In the genomic region with DNA sequence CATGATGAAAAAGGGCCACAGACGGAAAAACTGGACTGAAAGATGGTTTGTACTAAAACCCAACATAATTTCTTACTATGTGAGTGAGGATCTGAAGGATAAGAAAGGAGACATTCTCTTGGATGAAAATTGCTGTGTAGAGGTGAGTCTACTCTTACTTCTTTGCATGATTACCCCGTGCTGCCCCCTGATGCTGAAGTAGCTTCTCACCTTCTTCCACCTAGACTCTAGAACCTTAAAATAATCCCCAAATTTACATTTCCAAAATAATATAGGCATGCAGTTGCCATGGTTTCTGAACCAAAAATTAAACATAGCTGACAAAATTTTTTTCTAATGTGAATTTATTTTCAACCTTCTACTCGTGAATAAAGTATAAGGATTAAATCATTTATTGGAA, we compare ENCODE assay signal across 12 cellular contexts.
DNase-seq lines count a peak whose midpoint lies in the region; ATAC-seq and TF ChIP-seq lines count a peak whose summit lies in the region.
"Had no signal": no experiment of that assay in that cellular context is flagged by ENCODE, and none has a peak within 500 bp of the region (broad histone marks: within the 10 kb centered on the region; RNA-seq: fewer than 3 reads in every experiment).

No MANE protein-coding gene starts in this region.

- peak overlapping the region; percentile 85 for H3K27ac ChIP-seq in Karpas-422 (ENCODE audit: low read length)

- CTCF ChIA-PET in activated B cell treated with CpG ODN at 0.5 μM for 24 hours (lab: Charles Lee): interaction anchor here (1.4 to 2.1 kb wide), 4 partner anchors 11 to 193 kb away, joined by 3 to 11 read pairs (median 7); no protein-coding TSS in a partner anchor

- H3K9me2 ChIP-seq in Karpas-422 (replicated peaks; ENCODE audit: insufficient read depth, low read length): no peaks in the 10 kb centered on the region

- H3K4me2 ChIP-seq in Karpas-422 (ENCODE audit: low read depth, low read length, poor library complexity, severe bottlenecking): peak overlapping the region; percentile 52

- POLR2A ChIA-PET in activated B cell treated with CpG ODN at 0.5 μM for 24 hours (lab: Charles Lee): interaction anchor here (0.7 to 3.4 kb wide), 5 partner anchors 11 to 82 kb away, joined by 3 to 22 read pairs (median 6); partner anchors contain the start of gene SWAP70

- no peak for DNase-seq in GM06990 (ENCODE audit: extremely low read depth, insufficient read length)
- DNase-seq in Karpas-422: peak; percentile 85
- no peak for DNase-seq in activated B cell treated with CpG ODN at 0.5 μM for 24 hours
- DNase-seq in stimulated activated naive B cell treated with anti-CD40 and anti-IgM and Interleukin-4, amounts not matched to agents 10 μg/mL and 1 μg/mL and 100 μg/mL, for 72 hours: no peak
- DNase-seq in pons (ENCODE audit: low spot score): no peak
- DNase-seq in activated CD4-positive, alpha-beta T cell treated with anti-CD3 and anti-CD28 coated beads, Interleukin-2, amount 50 U/mL, for 1 hour: no peak
- DNase-seq in DMS53 (lab: John Stamatoyannopoulos, UW): no peak
- DNase-seq: ACHN; C1 segment of cervical spinal cord; CD4-positive, alpha-beta memory T cell; COR-L47 had no signal

- H3K36me3 ChIP-seq in GM06990 (ENCODE audit: control insufficient read depth, insufficient read depth, low read length) (peaks cover 4% of the 10 kb centered on the region), Karpas-422 (ENCODE audit: insufficient read depth, low read length) (peaks cover 69% of the 10 kb centered on the region)

- intact Hi-C loops in activated B cell treated with CpG ODN at 0.5 μM for 24 hours (cut with micrococcal nuclease): no loop called here

- H3K4me3 Mint-ChIP-seq in activated B cell treated with CpG ODN at 0.5 μM for 24 hours: peak overlapping the region; percentile 28
- H3K4me3 Mint-ChIP-seq in stimulated activated naive B cell treated with anti-CD40 and anti-IgM and Interleukin-4, amounts not matched to agents 10 μg/mL and 1 μg/mL and 100 μg/mL, for 72 hours: no peak overlapping the region
- H3K4me3 Mint-ChIP-seq: CD4-positive, alpha-beta memory T cell had no signal

- peak; percentile 2 for TF ChIP-seq CTCF in GM06990 (IDR thresholded peaks at IDR 0.05; ENCODE audit: insufficient read depth, low read length, poor library complexity, severe bottlenecking)
- TF ChIP-seq CTCF in activated B cell treated with CpG ODN at 0.5 μM for 24 hours (IDR thresholded peaks at IDR 0.05): no peak

- H3K4me1 Mint-ChIP-seq in activated B cell treated with CpG ODN at 0.5 μM for 24 hours: peaks cover 82% of the 10 kb centered on the region
- H3K4me1 Mint-ChIP-seq in stimulated activated naive B cell treated with anti-CD40 and anti-IgM and Interleukin-4, amounts not matched to agents 10 μg/mL and 1 μg/mL and 100 μg/mL, for 72 hours: peaks cover 44 to 74% of the 10 kb centered on the region in 2 donors
- H3K4me1 Mint-ChIP-seq: CD4-positive, alpha-beta memory T cell had no signal

- ATAC-seq in activated B cell treated with CpG ODN at 0.5 μM for 24 hours (ENCODE audit: low read depth): no peak
- ATAC-seq in stimulated activated naive B cell treated with anti-CD40 and anti-IgM and Interleukin-4, amounts not matched to agents 10 μg/mL and 1 μg/mL and 100 μg/mL, for 72 hours (replicated peaks): no peak

- peaks cover 83% of the 10 kb centered on the region for H3K79me2 ChIP-seq in Karpas-422 (ENCODE audit: low read length)

- peaks cover 78% of the 10 kb centered on the region for H3K36me3 Mint-ChIP-seq in activated B cell treated with CpG ODN at 0.5 μM for 24 hours (ENCODE audit: low read depth)
- peaks cover 54 to 63% of the 10 kb centered on the region in 2 donors for H3K36me3 Mint-ChIP-seq in stimulated activated naive B cell treated with anti-CD40 and anti-IgM and Interleukin-4, amounts not matched to agents 10 μg/mL and 1 μg/mL and 100 μg/mL, for 72 hours

- no peak overlapping the region for H2AFZ ChIP-seq in Karpas-422 (ENCODE audit: low read length)

- no peaks in the 10 kb centered on the region for H3K9me3 Mint-ChIP-seq in activated B cell treated with CpG ODN at 0.5 μM for 24 hours
- H3K9me3 Mint-ChIP-seq in stimulated activated naive B cell treated with anti-CD40 and anti-IgM and Interleukin-4, amounts not matched to agents 10 μg/mL and 1 μg/mL and 100 μg/mL, for 72 hours: no peaks in the 10 kb centered on the region

- no peaks in the 10 kb centered on the region for H4K20me1 ChIP-seq in Karpas-422 (ENCODE audit: insufficient read depth, low read depth, low read length)

- H3K27me3 ChIP-seq in GM06990 (replicated peaks; ENCODE audit: control insufficient read depth, insufficient read depth, low read length) (no peaks in the 10 kb centered on the region), Karpas-422 (ENCODE audit: low read length) (no peaks in the 10 kb centered on the region)

- no peaks in the 10 kb centered on the region for H3K27me3 Mint-ChIP-seq in activated B cell treated with CpG ODN at 0.5 μM for 24 hours
- H3K27me3 Mint-ChIP-seq in stimulated activated naive B cell treated with anti-CD40 and anti-IgM and Interleukin-4, amounts not matched to agents 10 μg/mL and 1 μg/mL and 100 μg/mL, for 72 hours: no peaks in the 10 kb centered on the region
- H3K27me3 Mint-ChIP-seq: CD4-positive, alpha-beta memory T cell had no signal

- H3K4me3 ChIP-seq in GM06990 (replicated peaks; ENCODE audit: low read depth, low read length) (no peak overlapping the region), Karpas-422 (ENCODE audit: low read length) (peak overlapping the region; percentile 4; the same call in 1 of the 2 replicates)
- H3K4me3 ChIP-seq: HAP-1 had no signal

- no peak overlapping the region for H3K9ac ChIP-seq in Karpas-422 (ENCODE audit: low read length)

- H3K9me3 ChIP-seq in Karpas-422 (ENCODE audit: low read length): no peaks in the 10 kb centered on the region
- H3K9me3 ChIP-seq: HAP-1 had no signal

- peaks cover 71% of the 10 kb centered on the region for H3K4me1 ChIP-seq in Karpas-422 (ENCODE audit: low read length)
- H3K4me1 ChIP-seq: HAP-1 had no signal

- H3K27ac Mint-ChIP-seq in activated B cell treated with CpG ODN at 0.5 μM for 24 hours: peak overlapping the region; percentile 84
- peak overlapping the region; percentile 63 for H3K27ac Mint-ChIP-seq in stimulated activated naive B cell treated with anti-CD40 and anti-IgM and Interleukin-4, amounts not matched to agents 10 μg/mL and 1 μg/mL and 100 μg/mL, for 72 hours
- H3K27ac Mint-ChIP-seq: CD4-positive, alpha-beta memory T cell had no signal
